7 cellular contexts compared by ENCODE assay signal in the genomic region with DNA sequence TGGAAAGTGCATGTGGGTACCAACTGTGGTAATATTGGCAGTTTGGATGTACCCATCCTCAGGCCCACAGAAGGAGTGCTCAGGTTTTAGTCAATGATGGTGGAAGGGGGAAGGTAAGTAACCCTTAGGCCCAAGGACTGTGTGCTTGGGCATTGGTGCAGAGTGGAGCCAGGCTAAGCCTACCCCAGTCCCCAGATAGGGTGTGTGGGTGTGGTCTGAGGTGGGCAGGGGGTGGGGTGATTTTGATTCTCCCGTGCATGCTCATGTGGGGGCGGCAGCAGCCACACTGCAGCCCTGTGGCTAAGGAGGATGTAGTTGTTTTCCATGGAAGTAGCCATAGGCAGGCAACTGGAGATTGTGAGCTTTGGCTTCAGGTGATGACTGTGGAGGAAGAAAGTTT.
"Had no signal": no experiment of that assay in that cellular context is flagged by ENCODE, and none has a peak within 500 bp of the region (broad histone marks: within the 10 kb centered on the region; RNA-seq: fewer than 3 reads in every experiment).

No MANE protein-coding gene starts in this region.

- H3K9ac ChIP-seq: GM23248 had no signal

- FAIRE-seq: K562 had no signal

- H3K4me3 ChIP-seq: GM23248, K562 had no signal

- H2AFZ ChIP-seq: GM23248 had no signal

- H3K27ac ChIP-seq: GM23248, HL-60 had no signal

- ATAC-seq: K562 had no signal

- DNase-seq: GM23248, GOT3, H7, HCEC 1CT, IMR-90 had no signal
